ENCODE assay signal across 20 cellular contexts in genomic region chr17:43542854-43543253, GRCh38. TPM values are rescaled to one million over a fixed set of nuclear protein-coding genes. Genes with fewer than 3 reads are reported as not detected.
"Had no signal": no experiment of that assay in that cellular context is flagged by ENCODE, and none has a peak within 500 bp of the region (broad histone marks: within the 10 kb centered on the region; RNA-seq: fewer than 3 reads in every experiment).

No MANE protein-coding gene starts in this region.

- H3K27ac ChIP-seq: body of pancreas, foreskin keratinocyte, skin epidermis, tibial nerve had no signal

- DNase-seq: activated CD4-positive, alpha-beta T cell treated with anti-CD3 and anti-CD28 coated beads, Interleukin-2, amount 10 ng/mL, durations not matched to agents 7 days and 5 days; activated CD4-positive, CD25-positive, alpha-beta regulatory T cell; activated gamma-delta T cell treated with Interleukin-2 at 50 U/mL for 16 hours; amygdala; body of pancreas; central memory CD4-positive, alpha-beta T cell; cortex of kidney; effector CD8-positive, alpha-beta T cell; foreskin keratinocyte; mucosa of descending colon; naive thymus-derived CD4-positive, alpha-beta T cell; nucleus accumbens; stimulated activated CD4-positive, alpha-beta T cell treated with anti-CD3 and anti-CD28 coated beads, Interleukin-15, amount 100 ng/mL, for 24 hours; stimulated activated CD4-positive, alpha-beta T cell treated with anti-CD3 and anti-CD28 coated beads, Interleukin-4, amount 100 ng/mL, for 24 hours; stimulated activated naive CD4-positive, alpha-beta T cell had no signal

- H3K27me3 ChIP-seq: body of pancreas, foreskin keratinocyte had no signal

- H3K9me3 Mint-ChIP-seq: activated CD4-positive, alpha-beta T cell treated with anti-CD3 and anti-CD28 coated beads, Interleukin-2, amount 10 ng/mL, durations not matched to agents 7 days and 5 days; T-helper 2 cell treated with Interferon-gamma antibody and Interleukin-4, amounts not matched to agents 5 μg/mL and 100 μg/mL, for 36 hours had no signal

- ATAC-seq: body of pancreas; foreskin keratinocyte; left lobe of liver; mucosa of descending colon; naive thymus-derived CD4-positive, alpha-beta T cell had no signal

- H3K4me3 Mint-ChIP-seq: activated CD4-positive, alpha-beta T cell treated with anti-CD3 and anti-CD28 coated beads, Interleukin-2, amount 10 ng/mL, durations not matched to agents 7 days and 5 days; activated naive CD8-positive, alpha-beta T cell; naive thymus-derived CD4-positive, alpha-beta T cell; T-helper 2 cell treated with Interferon-gamma antibody and Interleukin-4, amounts not matched to agents 5 μg/mL and 100 μg/mL, for 36 hours had no signal

- H3K9me3 ChIP-seq: body of pancreas, mucosa of descending colon, tibial nerve had no signal

- H3K27ac Mint-ChIP-seq: activated CD4-positive, alpha-beta T cell treated with anti-CD3 and anti-CD28 coated beads, Interleukin-2, amount 10 ng/mL, durations not matched to agents 7 days and 5 days; activated naive CD8-positive, alpha-beta T cell; naive thymus-derived CD4-positive, alpha-beta T cell; T-helper 2 cell treated with Interferon-gamma antibody and Interleukin-4, amounts not matched to agents 5 μg/mL and 100 μg/mL, for 36 hours had no signal

- H3K4me3 ChIP-seq: body of pancreas, mucosa of descending colon, skin epidermis, tibial nerve had no signal

- H3K36me3 Mint-ChIP-seq: activated naive CD8-positive, alpha-beta T cell; naive thymus-derived CD4-positive, alpha-beta T cell had no signal

RNA-seq across cellular contexts. Expression of gene ETV4, which starts 3.3 kb away (rescaled TPM):
- polyA plus RNA-seq: naive thymus-derived CD4-positive, alpha-beta T cell had no signal
